Comparison of ENCODE assay signal across 17 cellular contexts in the genomic region with DNA sequence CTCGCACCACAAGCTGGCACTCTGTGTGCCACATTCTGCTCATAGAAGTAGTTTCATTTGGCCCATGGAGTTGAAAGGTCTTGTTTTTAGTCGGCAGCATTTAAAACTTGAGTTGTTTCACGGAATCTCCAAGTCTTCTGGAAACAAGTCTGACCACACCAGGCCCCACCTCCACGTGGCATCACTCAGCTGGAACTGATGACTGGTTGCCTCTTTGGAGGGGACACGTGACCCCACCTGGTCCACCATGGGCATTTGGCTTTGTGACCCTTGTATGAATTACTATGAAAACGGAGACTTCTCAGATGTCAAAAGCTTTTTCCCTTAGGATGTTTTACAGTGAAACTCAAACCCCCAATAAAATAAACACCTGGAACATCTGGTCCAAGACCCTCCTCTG.
DNase-seq lines count a peak whose midpoint lies in the region; ATAC-seq and TF ChIP-seq lines count a peak whose summit lies in the region.
"Had no signal": no experiment of that assay in that cellular context is flagged by ENCODE, and none has a peak within 500 bp of the region (broad histone marks: within the 10 kb centered on the region; RNA-seq: fewer than 3 reads in every experiment).

No MANE protein-coding gene starts in this region.

- H3K27me3 Mint-ChIP-seq in Calu3 (ENCODE audit: unreplicated experiment) = peaks cover 95% of the 10 kb centered on the region
- H3K27me3 Mint-ChIP-seq: CD4-positive, alpha-beta T cell had no signal

- no peak overlapping the region for H2AFZ ChIP-seq in KMS-11 (ENCODE audit: low read depth)
- H2AFZ ChIP-seq: GM23248 had no signal

- H4K20me1 ChIP-seq in BLaER1 treated with 17β-estradiol and CSF1 and Interleukin-3, amounts not matched to agents 10 nM and 100 nM = no peaks in the 10 kb centered on the region; a peak in 1 of 22 replicates
- no peaks in the 10 kb centered on the region for H4K20me1 ChIP-seq in KMS-11 (ENCODE audit: insufficient read depth)

- DNase-seq in glomerular visceral epithelial cell (ENCODE audit: extremely low spot score) (peak; percentile 6), thyroid gland (peak; percentile 78 to 84), Calu3 (no peak), Right ventricle myocardium inferior (ENCODE audit: missing footprints) (no peak)
- DNase-seq: Caco-2; CD4-positive, alpha-beta T cell; DMS 273 treated with DMSO at 0.1 percent for 48 hours; DMS79; EL; GDM1; GM23248; H9 had no signal

- no peaks in the 10 kb centered on the region for H3K4me1 Mint-ChIP-seq in Calu3 (ENCODE audit: low read depth, unreplicated experiment)
- H3K4me1 Mint-ChIP-seq: CD14-positive monocyte, H9 had no signal

- no peaks in the 10 kb centered on the region for H3K9me3 Mint-ChIP-seq in Calu3 (ENCODE audit: low read depth, unreplicated experiment)
- H3K9me3 Mint-ChIP-seq: CD4-positive, alpha-beta T cell; H9 had no signal

- no peak overlapping the region for H3K9ac ChIP-seq in BLaER1 treated with 17β-estradiol and CSF1 and Interleukin-3, amounts not matched to agents 10 nM and 100 nM
- H3K9ac ChIP-seq in KMS-11 = no peak overlapping the region
- H3K9ac ChIP-seq: GM23248 had no signal

- ATAC-seq in HG02852 (IDR thresholded peaks at IDR 0.05; ENCODE audit: unreplicated experiment) (no peak), Right ventricle myocardium inferior (no peak)
- ATAC-seq: HCT116 had no signal

- H3K4me1 ChIP-seq in BLaER1 treated with 17β-estradiol and CSF1 and Interleukin-3, amounts not matched to agents 10 nM and 100 nM = peaks cover 0 to 51% (median 43%) of the 10 kb centered on the region in 10 experiments; a peak in 17 of 20 replicates
- H3K4me1 ChIP-seq in KMS-11 (ENCODE audit: low read depth, poor library complexity, severe bottlenecking) (peaks cover 55% of the 10 kb centered on the region), thyroid gland (peaks cover 7 to 12% of the 10 kb centered on the region in 2 donors)
- H3K4me1 ChIP-seq: Caco-2 had no signal

- no peak overlapping the region for H3K4me3 Mint-ChIP-seq in Calu3 (ENCODE audit: low read depth, unreplicated experiment)
- H3K4me3 Mint-ChIP-seq: CD14-positive monocyte; CD4-positive, alpha-beta T cell; H9 had no signal

- no peaks in the 10 kb centered on the region for H3K79me2 ChIP-seq in KMS-11 (ENCODE audit: insufficient read depth, low read depth)

- no peak for TF ChIP-seq POLR2A in thyroid gland (IDR thresholded peaks at IDR 0.05)

- H3K27me3 ChIP-seq in BLaER1 treated with 17β-estradiol and CSF1 and Interleukin-3, amounts not matched to agents 10 nM and 100 nM = no peaks in the 10 kb centered on the region
- H3K27me3 ChIP-seq in KMS-11 (ENCODE audit: insufficient read depth, low read depth) = no peaks in the 10 kb centered on the region
- no peaks in the 10 kb centered on the region for H3K27me3 ChIP-seq in thyroid gland

- WGBS in thyroid gland, 2 donors = 40 to 45% methylated on average over 6 of the region's 6 CpGs

- no peaks in the 10 kb centered on the region for H3K36me3 Mint-ChIP-seq in Calu3 (ENCODE audit: insufficient read depth, unreplicated experiment)
- H3K36me3 Mint-ChIP-seq: CD14-positive monocyte had no signal

- H3K36me3 ChIP-seq in BLaER1 treated with 17β-estradiol and CSF1 and Interleukin-3, amounts not matched to agents 10 nM and 100 nM = no peaks in the 10 kb centered on the region
- H3K36me3 ChIP-seq in KMS-11 (ENCODE audit: insufficient read depth) = no peaks in the 10 kb centered on the region
- no peaks in the 10 kb centered on the region for H3K36me3 ChIP-seq in thyroid gland

- CTCF ChIA-PET in Calu3 (lab: Charles Lee) = interaction anchor here (0.7 kb wide), 1 partner anchor 95 kb away, joined by 4 read pairs; no protein-coding TSS in a partner anchor

- intact Hi-C loops in thyroid gland (cut with DNase I) = no loop called here
- intact Hi-C loops in Calu3 (cut with micrococcal nuclease; ENCODE audit: unreplicated experiment) = no loop called here
- intact Hi-C loops in Right ventricle myocardium inferior (cut with DNase I) = no loop called here

- H3K9me3 ChIP-seq in BLaER1 treated with 17β-estradiol and CSF1 and Interleukin-3, amounts not matched to agents 10 nM and 100 nM (replicated peaks in 1 of 11) = no peaks in the 10 kb centered on the region
- H3K9me3 ChIP-seq in thyroid gland = no peaks in the 10 kb centered on the region
- H3K9me3 ChIP-seq: Caco-2 had no signal

- H3K4me3 ChIP-seq in BLaER1 treated with 17β-estradiol and CSF1 and Interleukin-3, amounts not matched to agents 10 nM and 100 nM = no peak overlapping the region
- no peak overlapping the region for H3K4me3 ChIP-seq in KMS-11 (IDR thresholded peaks at IDR 0.05; ENCODE audit: insufficient read depth, low read depth, low read length)
- no peak overlapping the region for H3K4me3 ChIP-seq in thyroid gland (replicated peaks in 1 of 3)
- H3K4me3 ChIP-seq: GM23248 had no signal

- H3K27ac ChIP-seq in BLaER1 treated with 17β-estradiol and CSF1 and Interleukin-3, amounts not matched to agents 10 nM and 100 nM = no peak overlapping the region
- H3K27ac ChIP-seq in KMS-11 = no peak overlapping the region; the same call in 1 of the 2 replicates
- H3K27ac ChIP-seq in thyroid gland = no peak overlapping the region
- H3K27ac ChIP-seq: GM23248 had no signal

- H3K4me2 ChIP-seq in BLaER1 treated with 17β-estradiol and CSF1 and Interleukin-3, amounts not matched to agents 10 nM and 100 nM = peak overlapping the region in 8 of 11 experiments; percentile 21 to 69 (median 57); a peak in 15 of 22 replicates
- peak overlapping the region; percentile 15; the same call in 1 of the 2 replicates for H3K4me2 ChIP-seq in KMS-11

- no peak overlapping the region for H3K27ac Mint-ChIP-seq in Calu3 (ENCODE audit: unreplicated experiment)
- H3K27ac Mint-ChIP-seq: CD14-positive monocyte; CD4-positive, alpha-beta T cell had no signal

- BruUV-seq in Calu3 (replicated peaks; lab: Mats Ljungman, UMichigan) = no TSS peak

- no peak for TF ChIP-seq CTCF in KMS-11 (conservative IDR thresholded peaks at IDR 0.05; ENCODE audit: low read depth, low read length)
- TF ChIP-seq CTCF in thyroid gland (IDR thresholded peaks at IDR 0.05) = no peak
- no peak for TF ChIP-seq CTCF in Calu3 (IDR thresholded peaks at IDR 0.05; ENCODE audit: unreplicated experiment)

Comparison
In these comparisons a context has a peak if more than half of its experiments do, and no peak if none do; other contexts are left out.
1. DNase-seq: peak in glomerular visceral epithelial cell (single experiment) and thyroid gland (2 of 2); none in Calu3 (single experiment) and Right ventricle myocardium inferior (single experiment).